8 cellular contexts compared by ENCODE assay signal in genomic region chrX:108735680-108736508, GRCh38. TPM values are rescaled to one million over a fixed set of nuclear protein-coding genes. Genes with fewer than 3 reads are reported as not detected.
DNase-seq lines count a peak whose midpoint lies in the region; ATAC-seq, FAIRE-seq and TF ChIP-seq lines count a peak whose summit lies in the region.

No MANE protein-coding gene starts in this region.

- POLR2A ChIA-PET in MCF 10A (lab: Yijun Ruan, JAX) = no interaction called here

- H3K4me3 ChIP-seq in breast epithelium (peak overlapping the region; percentile 29 to 70 (median 47)), lower lobe of right lung (peak overlapping the region; percentile 43)

- intact Hi-C loops in breast epithelium (cut with DNase I; ENCODE audit: low total_unique reads) = no loop called here
- intact Hi-C loops in MCF 10A (cut with micrococcal nuclease) = no loop called here
- intact Hi-C loops in lower lobe of right lung (cut with DNase I) = no loop called here

- H3K27ac ChIP-seq in breast epithelium = no peak overlapping the region
- H3K27ac ChIP-seq in lower lobe of right lung = no peak overlapping the region

- FAIRE-seq in urothelium cell line (lab: Jason Lieb, UNC) = no peak

- CTCF ChIA-PET in MCF 10A (lab: Yijun Ruan, JAX) = interaction anchor here (0.7 kb wide), 1 partner anchor 648 kb away, joined by 3 read pairs; no protein-coding TSS in a partner anchor

- no peak for TF ChIP-seq CTCF in breast epithelium (IDR thresholded peaks at IDR 0.05)
- TF ChIP-seq CTCF in MCF 10A (IDR thresholded peaks at IDR 0.05; ENCODE audit: unreplicated experiment) = no peak
- no peak for TF ChIP-seq CTCF in lower lobe of right lung (IDR thresholded peaks at IDR 0.05)

- H3K36me3 Mint-ChIP-seq in MCF 10A (ENCODE audit: insufficient read depth, unreplicated experiment) = no peaks in the 10 kb centered on the region

- no peaks in the 10 kb centered on the region for H3K4me1 Mint-ChIP-seq in MCF 10A (ENCODE audit: insufficient read depth, unreplicated experiment)

- H3K27ac Mint-ChIP-seq in MCF 10A (ENCODE audit: low read depth, unreplicated experiment) = no peak overlapping the region

- H3K9me3 ChIP-seq in breast epithelium (no peaks in the 10 kb centered on the region), lower lobe of right lung (no peaks in the 10 kb centered on the region)

- H3K27me3 Mint-ChIP-seq in MCF 10A (ENCODE audit: insufficient read depth, unreplicated experiment) = peaks cover 88% of the 10 kb centered on the region

- no TSS peak for BruUV-seq in MCF 10A (replicated peaks; lab: Mats Ljungman, UMichigan)

- no peaks in the 10 kb centered on the region for H3K36me3 ChIP-seq in breast epithelium
- H3K36me3 ChIP-seq in lower lobe of right lung = no peaks in the 10 kb centered on the region

- DNase-seq in breast epithelium (ENCODE audit: low spot score in 2 of 2) (no peak), MCF 10A (ENCODE audit: unreplicated experiment) (no peak), brain pericyte (ENCODE audit: low read depth, low spot score) (peak; percentile 5), lower lobe of right lung (no peak), urothelium cell line (ENCODE audit: low spot score) (peak; percentile 4), HuH-7 (ENCODE audit: low spot score) (no peak), cortex of kidney (lab: John Stamatoyannopoulos, UW) (no peak)

- H3K4me1 ChIP-seq in breast epithelium (no peaks in the 10 kb centered on the region), lower lobe of right lung (no peaks in the 10 kb centered on the region)

- no peaks in the 10 kb centered on the region for H3K9me3 Mint-ChIP-seq in MCF 10A (ENCODE audit: unreplicated experiment)

- no peak overlapping the region for H3K4me3 Mint-ChIP-seq in MCF 10A (ENCODE audit: unreplicated experiment)

- H3K27me3 ChIP-seq in breast epithelium = peaks cover 0 to 92% of the 10 kb centered on the region in 2 donors
- peaks cover 20% of the 10 kb centered on the region for H3K27me3 ChIP-seq in lower lobe of right lung (ENCODE audit: low read depth)

- no peak for TF ChIP-seq POLR2A in breast epithelium (IDR thresholded peaks at IDR 0.05)

- ATAC-seq in lower lobe of right lung (peak; percentile 15 to 44), HG02852 (IDR thresholded peaks at IDR 0.05; ENCODE audit: unreplicated experiment) (no peak)

RNA-seq across cellular contexts. Expression of gene IRS4, which starts 0.5 kb away (rescaled TPM):
- total RNA-seq in breast epithelium (under 1 TPM in 1 of 3 donors, not detected in 2; 0.59 TPM), MCF 10A (2022) (not detected in 2 replicates), lower lobe of right lung (0.09 TPM)

Comparison
In these comparisons a context has a peak if more than half of its experiments do, and no peak if none do; other contexts are left out.
1. DNase-seq: peak in brain pericyte (single experiment) and urothelium cell line (single experiment); none in breast epithelium (0 of 2), MCF 10A (single experiment), lower lobe of right lung (single experiment), HuH-7 (single experiment) and cortex of kidney (single experiment).